16 cellular contexts compared by ENCODE assay signal in genomic region chr12:42446761-42447160, GRCh38.
DNase-seq lines count a peak whose midpoint lies in the region; ATAC-seq and TF ChIP-seq lines count a peak whose summit lies in the region.
"Had no signal": no experiment of that assay in that cellular context is flagged by ENCODE, and none has a peak within 500 bp of the region (broad histone marks: within the 10 kb centered on the region; RNA-seq: fewer than 3 reads in every experiment).

No MANE protein-coding gene starts in this region.

- H3K27ac Mint-ChIP-seq in endodermal cell (no peak overlapping the region), naive B cell (peak overlapping the region in 5 of 6 donors; percentile 60 to 91 (median 74))

- H3K27me3 Mint-ChIP-seq in endodermal cell (ENCODE audit: insufficient read depth) (no peaks in the 10 kb centered on the region), naive B cell (no peaks in the 10 kb centered on the region)
- H3K27me3 Mint-ChIP-seq: central memory CD8-positive, alpha-beta T cell had no signal

- H3K9me2 ChIP-seq in DOHH2 (replicated peaks; ENCODE audit: control insufficient read depth, low read length) = no peaks in the 10 kb centered on the region

- no peak overlapping the region for H3K9ac ChIP-seq in endodermal cell (ENCODE audit: extremely low read depth, low read length, poor library complexity, severe bottlenecking)

- peaks cover 57% of the 10 kb centered on the region for H3K4me1 ChIP-seq in DOHH2 (ENCODE audit: control insufficient read depth, low read length)
- no peaks in the 10 kb centered on the region for H3K4me1 ChIP-seq in endodermal cell (ENCODE audit: control insufficient read depth, insufficient read depth, low read length)

- H3K36me3 ChIP-seq in DOHH2 (ENCODE audit: control insufficient read depth, low read length) (peaks cover 29% of the 10 kb centered on the region), endodermal cell (ENCODE audit: control insufficient read depth, insufficient read depth, low read length) (peaks cover 73% of the 10 kb centered on the region)

- WGBS in endodermal cell (ENCODE audit: insufficient coverage in 1 of 2, insufficient read length in 1 of 2), 2 experiments = 39 to 77% methylated on average over 2 to 5 of the region's 6 CpGs

- H3K4me1 Mint-ChIP-seq in endodermal cell = peaks cover 25% of the 10 kb centered on the region
- peaks cover 45 to 56% (median 50%) of the 10 kb centered on the region in 3 donors for H3K4me1 Mint-ChIP-seq in naive B cell
- H3K4me1 Mint-ChIP-seq: central memory CD8-positive, alpha-beta T cell had no signal

- H3K9me3 ChIP-seq in DOHH2 (ENCODE audit: control insufficient read depth, insufficient read depth, low read length) = no peaks in the 10 kb centered on the region
- H3K9me3 ChIP-seq in endodermal cell (ENCODE audit: control insufficient read depth, low read length) = peaks cover 39% of the 10 kb centered on the region
- H3K9me3 ChIP-seq: SJSA1 had no signal

- H3K36me3 Mint-ChIP-seq in endodermal cell (ENCODE audit: low read depth) (peaks cover 76% of the 10 kb centered on the region), naive B cell (peaks cover 37 to 48% of the 10 kb centered on the region in 2 donors)

- peak overlapping the region; percentile 67 for H3K27ac ChIP-seq in DOHH2 (ENCODE audit: low read depth, low read length)
- peak overlapping the region; percentile 57 for H3K27ac ChIP-seq in endodermal cell (ENCODE audit: low read depth, low read length)
- H3K27ac ChIP-seq: SJSA1 had no signal

- H3K9me3 Mint-ChIP-seq in endodermal cell = peaks cover 26% of the 10 kb centered on the region
- H3K9me3 Mint-ChIP-seq in naive B cell = peaks cover 0 to 30% (median 19%) of the 10 kb centered on the region in 7 donors
- H3K9me3 Mint-ChIP-seq: central memory CD8-positive, alpha-beta T cell had no signal

- H3K27me3 ChIP-seq in DOHH2 (ENCODE audit: control insufficient read depth, low read length) = no peaks in the 10 kb centered on the region
- no peaks in the 10 kb centered on the region for H3K27me3 ChIP-seq in endodermal cell (ENCODE audit: control insufficient read depth, insufficient read depth, low read length, poor library complexity, severe bottlenecking)
- H3K27me3 ChIP-seq: SJSA1 had no signal

- H3K4me3 Mint-ChIP-seq in endodermal cell = no peak overlapping the region
- H3K4me3 Mint-ChIP-seq in naive B cell = peak overlapping the region in 1 of 8 donors; percentile 34
- H3K4me3 Mint-ChIP-seq: central memory CD8-positive, alpha-beta T cell had no signal

- H3K4me3 ChIP-seq in DOHH2 (ENCODE audit: low read length) (peak overlapping the region; percentile 37), endodermal cell (ENCODE audit: low read length) (no peak overlapping the region)
- H3K4me3 ChIP-seq: SJSA1 had no signal

- peaks cover 12% of the 10 kb centered on the region for H3F3A ChIP-seq in DOHH2 (ENCODE audit: control insufficient read depth, insufficient read depth)

- H4K20me1 ChIP-seq in DOHH2 (ENCODE audit: control insufficient read depth, insufficient read depth, low read depth, low read length) = no peaks in the 10 kb centered on the region

- no peaks in the 10 kb centered on the region for H3K79me2 ChIP-seq in DOHH2 (ENCODE audit: control insufficient read depth, low read length)

- ATAC-seq in naive B cell (ENCODE audit: low read depth in 2 of 2) = no peak
- no peak for ATAC-seq in HG02870 (IDR thresholded peaks at IDR 0.05; ENCODE audit: unreplicated experiment)

- TF ChIP-seq CTCF in DOHH2 (IDR thresholded peaks at IDR 0.05; ENCODE audit: low read depth, low read length, poor library complexity, severe bottlenecking) (no peak), endodermal cell (conservative IDR thresholded peaks at IDR 0.05) (no peak)

- DNase-seq in NCI-H460 (ENCODE audit: extremely low read depth, low read depth) (peak; percentile 81), endodermal cell (no peak), naive B cell (no peak), DMS53 treated with DMSO at 0.1 percent for 48 hours (lab: John Stamatoyannopoulos, UW; ENCODE audit: unreplicated experiment) (no peak)
- DNase-seq in stimulated activated CD4-positive, alpha-beta T cell treated with anti-CD3 and anti-CD28 coated beads, Interleukin-2, amount 100 ng/mL, for 48 hours = no peak
- DNase-seq in activated naive CD4-positive, alpha-beta T cell treated with anti-CD3 and anti-CD28 coated beads, Interleukin-2, amount 50 U/mL, for 16 hours = no peak
- DNase-seq: activated CD4-positive, alpha-beta T cell treated with anti-CD3 and anti-CD28 coated beads, Interleukin-2, amount 50 U/mL, for 4 hours; activated T-cell treated with anti-CD3 and anti-CD28 coated beads, Interleukin-2, amount 50 U/mL, for 48 hours; GOT3; MM.1S; NCI-H2029 treated with DMSO at 0.1 percent for 48 hours; NCI-H524 had no signal

- peak overlapping the region; percentile 64 for H3K4me2 ChIP-seq in DOHH2 (ENCODE audit: low read length)
